16 cellular contexts compared by ENCODE assay signal in genomic region chr6:53504438-53505030, GRCh38. TPM values are rescaled to one million over a fixed set of nuclear protein-coding genes. Genes with fewer than 3 reads are reported as not detected.
A peak's percentile ranks its signal among the peaks of the same experiment; 100 is the strongest.
DNase-seq lines count a peak whose midpoint lies in the region; ATAC-seq and TF ChIP-seq lines count a peak whose summit lies in the region.
"Had no signal": no experiment of that assay in that cellular context is flagged by ENCODE, and none has a peak within 500 bp of the region (broad histone marks: within the 10 kb centered on the region; RNA-seq: fewer than 3 reads in every experiment).

No MANE protein-coding gene starts in this region.

- peaks cover 63% of the 10 kb centered on the region for H3K36me3 Mint-ChIP-seq in nephron progenitor cell (ENCODE audit: low read depth)

- H3K27ac Mint-ChIP-seq in nephron progenitor cell: peak overlapping the region; percentile 19
- H3K27ac Mint-ChIP-seq: GM23338 had no signal

- H3K4me3 ChIP-seq in OCI-LY3 (ENCODE audit: low read length) (no peak overlapping the region), Karpas-422 (ENCODE audit: low read length) (no peak overlapping the region)
- H3K4me3 ChIP-seq: GM12878, GM23338 had no signal

- H3K9ac ChIP-seq in OCI-LY3 (ENCODE audit: low read length): no peak overlapping the region
- H3K9ac ChIP-seq in Karpas-422 (ENCODE audit: low read length): no peak overlapping the region

- H3K27ac ChIP-seq in OCI-LY3 (ENCODE audit: low read length): no peak overlapping the region
- no peak overlapping the region for H3K27ac ChIP-seq in Karpas-422 (ENCODE audit: low read length)
- H3K27ac ChIP-seq: C4-2B had no signal

- no peak overlapping the region for H3K4me3 Mint-ChIP-seq in nephron progenitor cell
- H3K4me3 Mint-ChIP-seq: CD8-positive, alpha-beta memory T cell; GM23338 had no signal

- H3K27me3 ChIP-seq in OCI-LY3 (ENCODE audit: low read depth, low read length): no peaks in the 10 kb centered on the region
- H3K27me3 ChIP-seq in Karpas-422 (ENCODE audit: low read length): no peaks in the 10 kb centered on the region
- H3K27me3 ChIP-seq: BE2C had no signal

- ATAC-seq in left colon (peak; percentile 28), HG03025 (IDR thresholded peaks at IDR 0.05; ENCODE audit: low FRiP score, unreplicated experiment) (no peak), GM18511 (IDR thresholded peaks at IDR 0.05; ENCODE audit: unreplicated experiment) (no peak)
- ATAC-seq: GM12878, GM23338 had no signal

- no peaks in the 10 kb centered on the region for H3K9me3 Mint-ChIP-seq in nephron progenitor cell
- H3K9me3 Mint-ChIP-seq: CD8-positive, alpha-beta memory T cell; GM23338 had no signal

- H3K4me1 ChIP-seq in OCI-LY3 (ENCODE audit: low read length) (peaks cover 9% of the 10 kb centered on the region), Karpas-422 (ENCODE audit: low read length) (no peaks in the 10 kb centered on the region)
- H3K4me1 ChIP-seq: BE2C, Caco-2 had no signal

- no peaks in the 10 kb centered on the region for H3K4me1 Mint-ChIP-seq in nephron progenitor cell
- H3K4me1 Mint-ChIP-seq: CD8-positive, alpha-beta memory T cell; GM23338 had no signal

- no peaks in the 10 kb centered on the region for H3K9me3 ChIP-seq in OCI-LY3 (ENCODE audit: insufficient read depth, low read length)
- no peaks in the 10 kb centered on the region for H3K9me3 ChIP-seq in Karpas-422 (ENCODE audit: low read length)
- H3K9me3 ChIP-seq: BE2C, Caco-2 had no signal

- H3K36me3 ChIP-seq in OCI-LY3 (replicated peaks; ENCODE audit: low read depth, low read length) (peaks cover 25% of the 10 kb centered on the region), Karpas-422 (ENCODE audit: insufficient read depth, low read length) (no peaks in the 10 kb centered on the region)

- H3K79me2 ChIP-seq in OCI-LY3 (ENCODE audit: low read length) (no peaks in the 10 kb centered on the region), Karpas-422 (ENCODE audit: low read length) (no peaks in the 10 kb centered on the region)

- H4K20me1 ChIP-seq in OCI-LY3 (ENCODE audit: insufficient read depth, low read length) (no peaks in the 10 kb centered on the region), Karpas-422 (ENCODE audit: insufficient read depth, low read depth, low read length) (no peaks in the 10 kb centered on the region)

- no peaks in the 10 kb centered on the region for H3K27me3 Mint-ChIP-seq in nephron progenitor cell (ENCODE audit: low read depth, poor library complexity)
- H3K27me3 Mint-ChIP-seq: CD8-positive, alpha-beta memory T cell had no signal

- intact Hi-C loops in left colon (cut with DNase I, micrococcal nuclease): loop anchor here in 1 of 2 donors (5.0 kb wide), 1 partner anchor 148 kb away; no protein-coding TSS in a partner anchor

- TF ChIP-seq CTCF in OCI-LY3 (IDR thresholded peaks at IDR 0.05; ENCODE audit: low read depth, low read length) (no peak), nephron progenitor cell (IDR thresholded peaks at IDR 0.05) (no peak)

- no peaks in the 10 kb centered on the region for H3K9me2 ChIP-seq in Karpas-422 (replicated peaks; ENCODE audit: insufficient read depth, low read length)

- no peak overlapping the region for H2AFZ ChIP-seq in OCI-LY3 (ENCODE audit: low read depth, low read length)
- H2AFZ ChIP-seq in Karpas-422 (ENCODE audit: low read length): no peak overlapping the region
- H2AFZ ChIP-seq: GM23338 had no signal

- peak overlapping the region; percentile 1; the same call in 1 of the 2 replicates for H3K4me2 ChIP-seq in OCI-LY3 (ENCODE audit: low read length)
- H3K4me2 ChIP-seq in Karpas-422 (ENCODE audit: low read depth, low read length, poor library complexity, severe bottlenecking): no peak overlapping the region
- H3K4me2 ChIP-seq: GM23338 had no signal

- DNase-seq in CD1c-positive myeloid dendritic cell (ENCODE audit: extremely low spot score) (peak; percentile 22), left colon (no peak), nephron progenitor cell (no peak), D341Med (ENCODE audit: low spot score) (no peak), Karpas-422 (no peak)
- DNase-seq: BE2C; Caco-2; CD8-positive, alpha-beta memory T cell; DMS53; H7 had no signal

RNA-seq across cellular contexts. Expression of gene GCLC, which starts 40.4 kb away (rescaled TPM):
- 10 to 100 TPM; 37.1 to 47.5 TPM for total RNA-seq in left colon
- total RNA-seq in Karpas-422 (2014; rRNA removed; shearing (Covaris generic); ENCODE audit: low replicate concordance): 11.6 and 20.3 TPM in 2 replicates
